In genomic region chr13:49637989-49638388, GRCh38 we compare ENCODE assay signal across 14 cellular contexts. TPM values are rescaled to one million over a fixed set of nuclear protein-coding genes. Genes with fewer than 3 reads are reported as not detected.
"Had no signal": no experiment of that assay in that cellular context is flagged by ENCODE, and none has a peak within 500 bp of the region (broad histone marks: within the 10 kb centered on the region; RNA-seq: fewer than 3 reads in every experiment).

No MANE protein-coding gene starts in this region.

- H3K27me3 ChIP-seq: ascending aorta, hepatocyte had no signal

- ATAC-seq: activated CD4-positive, CD25-positive, alpha-beta regulatory T cell treated with anti-CD3 and anti-CD28 coated beads, Interleukin-2, amount 50 U/mL, for 24 hours; activated T-helper 17 cell treated with anti-CD3 and anti-CD28 coated beads, Interleukin-2, amount 50 U/mL, for 72 hours; natural killer cell; stimulated activated naive B cell treated with anti-CD40 and anti-IgM and Interleukin-4, amounts not matched to agents 10 μg/mL and 1 μg/mL and 100 μg/mL, for 72 hours had no signal

- H3K36me3 ChIP-seq: ascending aorta had no signal

- H3K79me2 ChIP-seq: hepatocyte had no signal

- H3K4me1 ChIP-seq: ascending aorta had no signal

- H3K27ac ChIP-seq: ascending aorta, hepatocyte had no signal

- DNase-seq: activated naive CD4-positive, alpha-beta T cell treated with anti-CD3 and anti-CD28 coated beads, Interleukin-2, amount 10 ng/mL, durations not matched to agents 7 days and 5 days; activated T-cell treated with anti-CD3 and anti-CD28 coated beads for 4 hours; erythroblast; islet precursor cell; natural killer cell; stimulated activated CD4-positive, alpha-beta T cell treated with anti-CD3 and anti-CD28 coated beads, Interleukin-2, amount 100 ng/mL, for 48 hours; stimulated activated naive B cell treated with anti-CD40 and anti-IgM and Interleukin-4, amounts not matched to agents 10 μg/mL and 1 μg/mL and 100 μg/mL, for 72 hours; T-helper 9 cell; trophoblast cell had no signal

- H3K9me3 ChIP-seq: ascending aorta had no signal

- H2AFZ ChIP-seq: hepatocyte had no signal

- H3K4me2 ChIP-seq: hepatocyte had no signal

- H3K4me3 ChIP-seq: ascending aorta, hepatocyte had no signal

RNA-seq across cellular contexts. Expression of gene ARL11, which starts 9.7 kb away (rescaled TPM):
- total RNA-seq: chondrocyte had no signal
- polyA plus RNA-seq: hepatocyte had no signal
